Comparison of ENCODE assay signal across 8 cellular contexts in the genomic region with DNA sequence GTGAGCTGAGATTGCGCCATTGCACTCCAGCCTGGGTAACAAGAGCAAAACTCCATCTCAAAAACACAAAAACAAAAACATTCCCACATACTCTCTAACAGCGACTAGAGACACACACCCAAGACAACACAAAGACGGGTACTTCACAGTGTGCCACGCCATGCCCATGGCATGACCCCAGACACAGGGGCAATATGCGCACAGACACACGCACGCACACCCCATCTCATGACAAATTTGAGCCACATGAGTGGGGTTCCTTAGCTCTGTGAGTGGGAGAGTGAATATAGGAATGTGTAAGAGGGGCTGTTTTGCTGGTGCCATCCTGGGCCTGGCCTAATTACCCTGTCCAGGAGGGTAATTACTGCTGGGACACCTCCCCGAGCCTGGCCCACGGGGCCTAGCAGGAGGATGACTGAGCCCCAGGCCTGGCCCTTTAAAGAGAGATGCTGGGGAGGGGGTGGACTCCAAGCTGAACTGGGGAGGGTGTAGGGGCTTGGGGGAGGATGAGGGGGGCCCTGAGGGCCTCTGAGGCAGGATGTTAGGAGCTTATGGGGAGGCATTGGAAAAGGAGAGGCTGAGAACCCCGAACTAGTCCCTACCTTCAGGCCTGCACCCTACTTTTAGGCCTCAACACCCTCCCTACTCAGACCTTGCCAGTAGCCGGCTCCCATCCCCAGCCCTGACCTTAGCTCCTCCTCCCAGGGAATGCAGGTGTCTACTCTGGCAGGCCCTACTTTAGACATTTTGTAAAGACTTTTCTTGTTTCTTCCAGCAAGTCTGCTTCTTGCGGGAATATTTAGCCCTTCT. TPM values are rescaled to one million over a fixed set of nuclear protein-coding genes. Genes with fewer than 3 reads are reported as not detected.
DNase-seq lines count a peak whose midpoint lies in the region; ATAC-seq, FAIRE-seq and TF ChIP-seq lines count a peak whose summit lies in the region.

No MANE protein-coding gene starts in this region.

- no peaks in the 10 kb centered on the region for H3K9me3 Mint-ChIP-seq in Calu3 (ENCODE audit: low read depth, unreplicated experiment)

- no peak for FAIRE-seq in small intestine (lab: Jason Lieb, UNC)

- ATAC-seq in GM19351 (IDR thresholded peaks at IDR 0.05; ENCODE audit: unreplicated experiment): no peak

- peaks cover 68% of the 10 kb centered on the region for H3K4me1 Mint-ChIP-seq in Calu3 (ENCODE audit: low read depth, unreplicated experiment)

- POLR2A ChIA-PET in GM10248 (lab: Yijun Ruan, JAX): no interaction called here

- CTCF ChIA-PET in Calu3 (lab: Charles Lee): interaction anchor here (0.6 to 1.3 kb wide), 3 partner anchors 14 to 960 kb away, joined by 3 to 5 read pairs (median 4); a partner anchor contains a TSS
- CTCF ChIA-PET in GM10248 (lab: Yijun Ruan, JAX): interaction anchor here (1.1 to 1.5 kb wide), 5 partner anchors 9 to 17 kb away, joined by 3 to 10 read pairs (median 4); no protein-coding TSS in a partner anchor

- intact Hi-C loops in Calu3 (cut with micrococcal nuclease; ENCODE audit: unreplicated experiment) (no loop called here), esophagus squamous epithelium (cut with DNase I) (no loop called here)

- no peaks in the 10 kb centered on the region for H3K27me3 ChIP-seq in esophagus squamous epithelium
- no peaks in the 10 kb centered on the region for H3K27me3 ChIP-seq in rectal smooth muscle tissue (ENCODE audit: control insufficient read depth, insufficient read depth, low read length)
- H3K27me3 ChIP-seq in small intestine (ENCODE audit: control insufficient read depth in 2 of 2, insufficient read depth in 2 of 2, low read length in 2 of 2): no peaks in the 10 kb centered on the region

- DNase-seq in Calu3 (no peak), esophagus squamous epithelium (lab: John Stamatoyannopoulos, UW) (no peak), GM10248 (ENCODE audit: extremely low spot score) (no peak), NCI-H187 treated with DMSO at 0.1 percent for 48 hours (lab: John Stamatoyannopoulos, UW) (no peak), small intestine (no peak)

- WGBS in esophagus squamous epithelium, 2 donors: 75% methylated on average over 10 to 12 of the region's 12 CpGs
- WGBS in small intestine, 3 donors: 71 to 78% (median 77%) methylated on average over 12 of the region's 12 CpGs

- no peaks in the 10 kb centered on the region for H3K27me3 Mint-ChIP-seq in Calu3 (ENCODE audit: unreplicated experiment)

- TSS peak; percentile 34 for BruUV-seq in Calu3 (replicated peaks; lab: Mats Ljungman, UMichigan)

- H3K36me3 Mint-ChIP-seq in Calu3 (ENCODE audit: insufficient read depth, unreplicated experiment): peaks cover 61% of the 10 kb centered on the region

- no peak for TF ChIP-seq POLR2A in esophagus squamous epithelium (IDR thresholded peaks at IDR 0.05)

- peak overlapping the region; percentile 77 for H3K4me3 Mint-ChIP-seq in Calu3 (ENCODE audit: low read depth, unreplicated experiment)

- TF ChIP-seq CTCF in Calu3 (IDR thresholded peaks at IDR 0.05; ENCODE audit: unreplicated experiment) (no peak), WI38 (IDR thresholded peaks at IDR 0.05; ENCODE audit: low read depth, low read length) (no peak), esophagus squamous epithelium (IDR thresholded peaks at IDR 0.05) (no peak), GM10248 (IDR thresholded peaks at IDR 0.05; ENCODE audit: control extremely low read depth, extremely low read depth, low read depth, missing control alignments) (no peak)

- H3K9ac ChIP-seq in rectal smooth muscle tissue (ENCODE audit: low read length): peak overlapping the region; percentile 58

- H3K36me3 ChIP-seq in esophagus squamous epithelium (peaks cover 0 to 22% (median 0%) of the 10 kb centered on the region in 3 donors), rectal smooth muscle tissue (ENCODE audit: control insufficient read depth, insufficient read depth, low read length) (no peaks in the 10 kb centered on the region), small intestine (ENCODE audit: control insufficient read depth in 2 of 2, insufficient read depth in 2 of 2, low read length in 2 of 2) (no peaks in the 10 kb centered on the region)

- H3K9me3 ChIP-seq in esophagus squamous epithelium (no peaks in the 10 kb centered on the region), small intestine (ENCODE audit: control insufficient read depth, low read depth) (no peaks in the 10 kb centered on the region)

- peak overlapping the region; percentile 85 for H3K27ac Mint-ChIP-seq in Calu3 (ENCODE audit: unreplicated experiment)

- peak overlapping the region; percentile 78 to 95 (median 92) for H3K27ac ChIP-seq in esophagus squamous epithelium
- peak overlapping the region; percentile 85 for H3K27ac ChIP-seq in rectal smooth muscle tissue (ENCODE audit: low read depth, low read length)
- peak overlapping the region in 1 of 2 donors; percentile 43 for H3K27ac ChIP-seq in small intestine (ENCODE audit: low read depth in 1 of 2, low read length in 1 of 2)

- H3K4me3 ChIP-seq in WI38 (ENCODE audit: low read depth, low read length) (peak overlapping the region; percentile 64), esophagus squamous epithelium (peak overlapping the region; percentile 46 to 83 (median 63)), rectal smooth muscle tissue (ENCODE audit: low read length) (peak overlapping the region; percentile 71), small intestine (ENCODE audit: low read depth in 1 of 2, low read length in 2 of 2) (no peak overlapping the region)

- H3K4me1 ChIP-seq in esophagus squamous epithelium: peaks cover 58 to 95% (median 65%) of the 10 kb centered on the region in 3 donors
- peaks cover 28% of the 10 kb centered on the region for H3K4me1 ChIP-seq in rectal smooth muscle tissue (ENCODE audit: control insufficient read depth, insufficient read depth, low read length)
- no peaks in the 10 kb centered on the region for H3K4me1 ChIP-seq in small intestine (ENCODE audit: control insufficient read depth in 2 of 2, insufficient read depth in 1 of 2, low read depth in 1 of 2, low read length in 1 of 2)

RNA-seq across cellular contexts. Expression of a gene that starts 1.5 kb away (rescaled TPM):
- total RNA-seq in Calu3 (2022): 166 and 169 TPM in 2 replicates
- 10 to 100 TPM; 28.1 to 87.5 (median 54.0) TPM for total RNA-seq in esophagus squamous epithelium
- 10 to 100 TPM in 2 of 3 donors, 1 to 10 TPM in 1; 6.5 to 25.6 (median 17.0) TPM for polyA plus RNA-seq in small intestine

RNA-seq across cellular contexts. Expression of a gene that starts 13.6 kb away (rescaled TPM):
- total RNA-seq in Calu3 (2022) (40.7 and 45.3 TPM in 2 replicates), esophagus squamous epithelium (10 to 100 TPM; 33.2 to 48.0 (median 40.0) TPM)
- polyA plus RNA-seq in small intestine: 10 to 100 TPM; 27.7 to 49.2 (median 38.4) TPM

RNA-seq across cellular contexts. Expression of a gene that starts 15.7 kb away (rescaled TPM):
- total RNA-seq in Calu3 (2022) (29.8 and 30.6 TPM in 2 replicates), esophagus squamous epithelium (10 to 100 TPM; 12.0 to 44.1 (median 23.9) TPM)
- 10 to 100 TPM; 30.0 to 39.2 (median 36.7) TPM for polyA plus RNA-seq in small intestine

RNA-seq across cellular contexts. Expression of a gene that starts 19.2 kb away (rescaled TPM):
- total RNA-seq in Calu3 (2022) (73.7 and 81.0 TPM in 2 replicates), esophagus squamous epithelium (100 to 1,000 TPM in 1 of 4 donors, 10 to 100 TPM in 3; 46.5 to 101 (median 87.4) TPM)
- 100 to 1,000 TPM in 1 of 3 donors, 10 to 100 TPM in 2; 36.1 to 131 (median 68.4) TPM for polyA plus RNA-seq in small intestine

RNA-seq across cellular contexts. Expression of a gene that starts 31.8 kb away (rescaled TPM):
- total RNA-seq in Calu3 (2022) (47.8 and 53.6 TPM in 2 replicates), esophagus squamous epithelium (10 to 100 TPM; 40.6 to 63.3 (median 52.6) TPM)
- polyA plus RNA-seq in small intestine: 10 to 100 TPM; 46.7 to 76.9 (median 74.3) TPM

Comparison
In these comparisons a context has a peak if more than half of its experiments do, and no peak if none do; other contexts are left out.
1. H3K4me3 ChIP-seq: peak in WI38 (single experiment), esophagus squamous epithelium (4 of 4) and rectal smooth muscle tissue (single experiment); none in small intestine (0 of 2).